1 cellular context compared by ENCODE assay signal in the genomic region with DNA sequence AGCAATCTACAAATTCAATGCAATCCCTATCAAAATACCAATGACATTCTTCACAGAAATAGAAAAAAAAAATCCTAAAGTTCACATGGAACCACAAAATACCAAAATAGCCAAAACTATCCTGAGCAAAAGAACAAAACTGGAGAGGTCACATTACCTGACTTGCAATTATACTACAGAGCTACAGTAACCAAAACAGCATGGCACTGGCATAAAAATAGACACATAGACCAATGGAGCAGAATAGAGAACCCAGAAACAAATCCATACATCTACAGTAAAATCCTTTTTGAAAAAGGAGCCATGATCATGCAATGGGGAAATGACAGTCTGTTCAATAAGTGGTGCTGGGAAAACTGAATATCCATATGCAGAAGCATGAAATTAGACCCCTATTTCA.
TF ChIP-seq lines count a peak whose summit lies in the region.

No MANE protein-coding gene starts in this region.

TF ChIP-seq in HEK293, 187 proteins besides CTCF, POLR2A, EP300 and RAD21 (continued from another document):
- TF ChIP-seq, protein P1, sequence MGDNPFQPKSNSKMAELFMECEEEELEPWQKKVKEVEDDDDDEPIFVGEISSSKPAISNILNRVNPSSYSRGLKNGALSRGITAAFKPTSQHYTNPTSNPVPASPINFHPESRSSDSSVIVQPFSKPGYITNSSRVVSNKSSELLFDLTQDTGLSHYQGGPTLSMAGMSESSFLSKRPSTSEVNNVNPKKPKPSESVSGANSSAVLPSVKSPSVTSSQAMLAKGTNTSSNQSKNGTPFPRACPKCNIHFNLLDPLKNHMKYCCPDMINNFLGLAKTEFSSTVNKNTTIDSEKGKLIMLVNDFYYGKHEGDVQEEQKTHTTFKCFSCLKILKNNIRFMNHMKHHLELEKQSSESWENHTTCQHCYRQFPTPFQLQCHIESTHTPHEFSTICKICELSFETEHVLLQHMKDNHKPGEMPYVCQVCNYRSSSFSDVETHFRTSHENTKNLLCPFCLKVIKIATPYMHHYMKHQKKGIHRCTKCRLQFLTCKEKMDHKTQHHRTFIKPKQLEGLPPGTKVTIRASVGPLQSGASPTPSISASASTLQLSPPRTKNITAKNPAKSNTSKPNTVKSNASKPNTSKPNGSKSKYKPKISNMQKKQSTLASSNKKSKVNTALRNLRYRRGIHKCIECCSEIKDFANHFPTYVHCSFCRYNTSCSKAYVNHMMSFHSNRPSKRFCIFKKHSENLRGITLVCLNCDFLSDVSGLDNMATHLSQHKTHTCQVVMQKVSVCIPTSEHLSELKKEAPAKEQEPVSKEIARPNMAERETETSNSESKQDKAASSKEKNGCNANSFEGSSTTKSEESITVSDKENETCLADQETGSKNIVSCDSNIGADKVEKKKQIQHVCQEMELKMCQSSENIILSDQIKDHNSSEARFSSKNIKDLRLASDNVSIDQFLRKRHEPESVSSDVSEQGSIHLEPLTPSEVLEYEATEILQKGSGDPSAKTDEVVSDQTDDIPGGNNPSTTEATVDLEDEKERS (tag by site-specific recombination; IDR thresholded peaks at IDR 0.05): peak; percentile 72; the same call in 1 of the 2 replicates
TF ChIP-seq in HEK293: peak in this region for 2; not testable (repeated sequence) for 185.
